In the genomic region with DNA sequence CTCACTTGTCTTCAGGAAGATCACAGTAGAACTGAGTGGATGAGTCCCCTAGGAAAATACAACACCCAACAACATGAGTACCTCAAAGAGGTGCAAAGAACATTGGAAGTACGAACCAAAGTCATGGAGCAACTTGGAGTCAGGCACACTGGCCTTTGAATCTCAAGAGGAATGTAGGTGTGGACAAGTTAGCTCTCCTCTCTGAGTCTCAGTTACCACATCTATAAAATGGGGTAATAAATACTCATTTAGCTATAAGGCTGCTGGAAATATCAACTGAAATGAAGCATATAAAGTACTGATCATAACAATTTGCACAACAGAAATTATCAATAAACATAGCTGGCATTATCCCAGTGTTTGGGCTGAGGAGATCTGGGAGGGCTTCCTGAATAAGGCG, we compare ENCODE assay signal across 19 cellular contexts.
"Had no signal": no experiment of that assay in that cellular context is flagged by ENCODE, and none has a peak within 500 bp of the region (broad histone marks: within the 10 kb centered on the region; RNA-seq: fewer than 3 reads in every experiment).

No MANE protein-coding gene starts in this region.

- FAIRE-seq: endometrium, keratinocyte had no signal

- H3K4me3 ChIP-seq: esophagus muscularis mucosa, gastrocnemius medialis, heart right ventricle, left lung, lower lobe of right lung, sigmoid colon, skin epidermis, testis, tibial nerve had no signal

- H3K36me3 ChIP-seq: esophagus muscularis mucosa, gastrocnemius medialis, heart right ventricle, left lung, lower lobe of right lung, neutrophil, sigmoid colon, tibial nerve had no signal

- H3K27me3 ChIP-seq: esophagus muscularis mucosa, gastrocnemius medialis, heart right ventricle, left lung, neutrophil, sigmoid colon, testis, tibial nerve had no signal

- H3K9me3 ChIP-seq: esophagus muscularis mucosa, gastrocnemius medialis, heart right ventricle, left lung, lower lobe of right lung, neutrophil, sigmoid colon, testis, tibial nerve had no signal

- ATAC-seq: gastrocnemius medialis; left lung; lower lobe of right lung; stimulated activated naive B cell treated with anti-CD40 and anti-IgM and Interleukin-4, amounts not matched to agents 10 μg/mL and 1 μg/mL and 100 μg/mL, for 72 hours; stimulated activated naive CD8-positive, alpha-beta T cell treated with anti-CD3 and anti-CD28 coated beads, Interleukin-15, amount 100 ng/mL, for 72 hours had no signal

- H3K27ac ChIP-seq: esophagus muscularis mucosa, left lung, lower lobe of right lung, sigmoid colon, skin epidermis, testis had no signal

- DNase-seq: effector memory CD4-positive, alpha-beta T cell; gastrocnemius medialis; heart right ventricle; left lung; lower lobe of right lung; midbrain; posterior cingulate gyrus; sigmoid colon; stimulated activated CD4-positive, alpha-beta T cell treated with anti-CD3 and anti-CD28 coated beads, Interleukin-2, amount 100 ng/mL, for 24 hours; stimulated activated CD4-positive, alpha-beta T cell treated with anti-CD3 and anti-CD28 coated beads, Interleukin-4, amount 100 ng/mL, for 4 hours; stimulated activated naive B cell treated with anti-CD40 and anti-IgM and Interleukin-4, amounts not matched to agents 10 μg/mL and 1 μg/mL and 100 μg/mL, for 72 hours; stimulated activated naive CD8-positive, alpha-beta T cell treated with anti-CD3 and anti-CD28 coated beads, Interleukin-15, amount 100 ng/mL, for 72 hours; testis had no signal
